ENCODE assay signal across 8 cellular contexts in genomic region chr9:109098221-109098959, GRCh38. TPM values are rescaled to one million over a fixed set of nuclear protein-coding genes. Genes with fewer than 3 reads are reported as not detected.
DNase-seq lines count a peak whose midpoint lies in the region; ATAC-seq, FAIRE-seq and TF ChIP-seq lines count a peak whose summit lies in the region.

No MANE protein-coding gene starts in this region.

- H3K36me3 ChIP-seq in bronchial epithelial cell (ENCODE audit: control insufficient read depth, insufficient read depth, low read length) (peaks cover 2% of the 10 kb centered on the region), right lobe of liver (peaks cover 0 to 2% (median 0%) of the 10 kb centered on the region in 4 donors), uterus (no peaks in the 10 kb centered on the region)

- intact Hi-C loops in activated CD4-positive, alpha-beta T cell treated with anti-CD3 and anti-CD28 coated beads for 36 hours (cut with DNase I, micrococcal nuclease), result loop anchor here in 1 of 2 experiments (5.0 kb wide), 1 partner anchor 86 kb away; the partner anchor contains the start of gene CTNNAL1
- intact Hi-C loops in right lobe of liver (cut with DNase I), result no loop called here
- intact Hi-C loops in uterus (cut with DNase I; ENCODE audit: low total_unique reads), result no loop called here

- TF ChIP-seq POLR2A in right lobe of liver (IDR thresholded peaks at IDR 0.05), result no peak
- TF ChIP-seq POLR2A in uterus (IDR thresholded peaks at IDR 0.05), result no peak

- POLR2A ChIA-PET in activated CD4-positive, alpha-beta T cell treated with anti-CD3 and anti-CD28 coated beads for 36 hours (lab: Charles Lee), result interaction anchor here (0.7 kb wide), 1 partner anchor 21 kb away, joined by 3 read pairs; the partner anchor contains the start of gene TMEM245

- no peaks in the 10 kb centered on the region for H3K27me3 Mint-ChIP-seq in activated CD4-positive, alpha-beta T cell treated with anti-CD3 and anti-CD28 coated beads for 36 hours

- H3K27ac ChIP-seq in right lobe of liver (peak overlapping the region; percentile 8 to 63 (median 20)), uterus (peak overlapping the region; percentile 73 to 92)

- no peak overlapping the region for H3K4me3 Mint-ChIP-seq in activated CD4-positive, alpha-beta T cell treated with anti-CD3 and anti-CD28 coated beads for 36 hours

- CTCF ChIA-PET in activated CD4-positive, alpha-beta T cell treated with anti-CD3 and anti-CD28 coated beads for 36 hours (lab: Charles Lee), result interaction anchor here (0.6 to 2.7 kb wide), 4 partner anchors 10 to 69 kb away, joined by 3 to 7 read pairs (median 3); no protein-coding TSS in a partner anchor

- WGBS in right lobe of liver (ENCODE audit: insufficient coverage, low coverage, low lambda C conversion rate, missing lambda C conversion rate), result 19% methylated on average over 2 of the region's 3 CpGs

- peaks cover 0 to 48% (median 20%) of the 10 kb centered on the region in 4 donors for H3K4me1 ChIP-seq in right lobe of liver
- peaks cover 10 to 23% of the 10 kb centered on the region in 2 donors for H3K4me1 ChIP-seq in uterus

- TF ChIP-seq CTCF in bronchial epithelial cell (IDR thresholded peaks at IDR 0.05; ENCODE audit: insufficient read depth, low read length, severe bottlenecking) (no peak), right lobe of liver (IDR thresholded peaks at IDR 0.05) (peak in 3 of 4 donors; percentile 20 to 29 (median 25)), uterus (IDR thresholded peaks at IDR 0.05) (peak in 3 of 4 experiments; percentile 9 to 45 (median 20))

- H3K27me3 ChIP-seq in bronchial epithelial cell (ENCODE audit: control insufficient read depth, insufficient read depth, low read length), result no peaks in the 10 kb centered on the region
- H3K27me3 ChIP-seq in right lobe of liver, result no peaks in the 10 kb centered on the region
- no peaks in the 10 kb centered on the region for H3K27me3 ChIP-seq in uterus

- peaks cover 7% of the 10 kb centered on the region for H3K9me3 Mint-ChIP-seq in activated CD4-positive, alpha-beta T cell treated with anti-CD3 and anti-CD28 coated beads for 36 hours (ENCODE audit: low read depth)

- ATAC-seq in activated CD4-positive, alpha-beta T cell treated with anti-CD3 and anti-CD28 coated beads for 36 hours, result no peak
- ATAC-seq in right lobe of liver, result peak; percentile 64 to 80 (median 74)

- H3K36me3 Mint-ChIP-seq in activated CD4-positive, alpha-beta T cell treated with anti-CD3 and anti-CD28 coated beads for 36 hours (ENCODE audit: low read depth), result peaks cover 38% of the 10 kb centered on the region

- H3K4me1 Mint-ChIP-seq in activated CD4-positive, alpha-beta T cell treated with anti-CD3 and anti-CD28 coated beads for 36 hours, result peaks cover 93% of the 10 kb centered on the region

- peak overlapping the region; percentile 89 for H3K27ac Mint-ChIP-seq in activated CD4-positive, alpha-beta T cell treated with anti-CD3 and anti-CD28 coated beads for 36 hours

- no peak for FAIRE-seq in bronchial epithelial cell (lab: Jason Lieb, UNC)

- no peak for DNase-seq in activated CD4-positive, alpha-beta T cell treated with anti-CD3 and anti-CD28 coated beads for 36 hours
- DNase-seq in activated CD4-positive, alpha-beta T cell treated with anti-CD3 and anti-CD28 coated beads for 48 hours, result no peak
- DNase-seq in NCI-H2107 (lab: John Stamatoyannopoulos, UW), result peak; percentile 38
- peak; percentile 36 for DNase-seq in bronchial epithelial cell (ENCODE audit: low read depth)
- DNase-seq in right lobe of liver, result no peak
- DNase-seq in uterus, result peak in 1 of 2 donors; percentile 35
- DNase-seq in NCI-H526 treated with DMSO at 0.1 percent for 48 hours (lab: John Stamatoyannopoulos, UW), result no peak
- DNase-seq in NCI-H526 (lab: John Stamatoyannopoulos, UW), result no peak

- H3K4me3 ChIP-seq in bronchial epithelial cell (ENCODE audit: low read depth, low read length), result no peak overlapping the region
- no peak overlapping the region for H3K4me3 ChIP-seq in right lobe of liver
- no peak overlapping the region for H3K4me3 ChIP-seq in uterus

- no peaks in the 10 kb centered on the region for H3K9me3 ChIP-seq in right lobe of liver
- no peaks in the 10 kb centered on the region for H3K9me3 ChIP-seq in uterus

RNA-seq across cellular contexts. Expression of gene TMEM245, which starts 21.4 kb away (rescaled TPM):
- 10 to 100 TPM; 24.0 to 24.5 TPM for total RNA-seq in activated CD4-positive, alpha-beta T cell treated with anti-CD3 and anti-CD28 coated beads for 36 hours
- total RNA-seq in bronchial epithelial cell (34.2 and 37.1 TPM in 2 replicates), right lobe of liver (10 to 100 TPM; 24.7 to 39.5 (median 36.8) TPM), uterus (10 to 100 TPM; 59.7 to 80.0 (median 76.0) TPM)

Comparison
In these comparisons a context has a peak if more than half of its experiments do, and no peak if none do; other contexts are left out.
1. DNase-seq: peak in NCI-H2107 (single experiment) and bronchial epithelial cell (single experiment); none in activated CD4-positive, alpha-beta T cell treated with anti-CD3 and anti-CD28 coated beads for 36 hours (single experiment), activated CD4-positive, alpha-beta T cell treated with anti-CD3 and anti-CD28 coated beads for 48 hours (single experiment), right lobe of liver (0 of 3), NCI-H526 treated with DMSO at 0.1 percent for 48 hours (single experiment) and NCI-H526 (0 of 2).